Comparison of ENCODE assay signal across 10 cellular contexts in genomic region chr7:37920305-37920618, GRCh38. TPM values are rescaled to one million over a fixed set of nuclear protein-coding genes. Genes with fewer than 3 reads are reported as not detected.
A peak's percentile ranks its signal among the peaks of the same experiment; 100 is the strongest.
DNase-seq lines count a peak whose midpoint lies in the region; ATAC-seq, FAIRE-seq and TF ChIP-seq lines count a peak whose summit lies in the region.
"Had no signal": no experiment of that assay in that cellular context is flagged by ENCODE, and none has a peak within 500 bp of the region (broad histone marks: within the 10 kb centered on the region; RNA-seq: fewer than 3 reads in every experiment).

No MANE protein-coding gene starts in this region.

- H3K9ac ChIP-seq in SK-N-SH: peak overlapping the region; percentile 69; the same call in 1 of the 2 replicates

- peaks cover 29% of the 10 kb centered on the region; the same call in 1 of the 2 replicates for H3K27me3 ChIP-seq in SK-N-SH (ENCODE audit: insufficient read depth)
- H3K27me3 ChIP-seq in kidney epithelial cell (ENCODE audit: control insufficient read depth, insufficient read depth, low read length): peaks cover 7% of the 10 kb centered on the region

- peaks cover 12% of the 10 kb centered on the region for H3K4me1 Mint-ChIP-seq in activated T-helper 2 cell treated with anti-CD3 and anti-CD28 coated beads, Interferon-gamma antibody, Interleukin-2, Interleukin-4, amounts not matched to agents 10 μg/mL and 5 μg/mL and 100 μg/mL, durations not matched to agents 14 hours and 24 hours and 36 hours (ENCODE audit: low read depth)
- peaks cover 28% of the 10 kb centered on the region for H3K4me1 Mint-ChIP-seq in stimulated activated naive CD8-positive, alpha-beta T cell treated with anti-CD3 and anti-CD28 coated beads, Interleukin-15, amount 100 ng/mL, for 72 hours

- no peak for TF ChIP-seq RAD21 in SK-N-SH (IDR thresholded peaks at IDR 0.05; ENCODE audit: low read length)

- peak overlapping the region; percentile 67 for H3K4me3 Mint-ChIP-seq in activated T-helper 2 cell treated with anti-CD3 and anti-CD28 coated beads, Interferon-gamma antibody, Interleukin-2, Interleukin-4, amounts not matched to agents 10 μg/mL and 5 μg/mL and 100 μg/mL, durations not matched to agents 14 hours and 24 hours and 36 hours (ENCODE audit: low read depth)
- H3K4me3 Mint-ChIP-seq in stimulated activated naive CD8-positive, alpha-beta T cell treated with anti-CD3 and anti-CD28 coated beads, Interleukin-15, amount 100 ng/mL, for 72 hours: peak overlapping the region; percentile 74 to 84

- DNase-seq in SK-N-SH (no peak), kidney epithelial cell (ENCODE audit: low read depth) (no peak), frontal cortex (ENCODE audit: low spot score in 2 of 2) (no peak), NOMO-1 treated with dmso at 0.1 percent for 144 hours (lab: John Stamatoyannopoulos, UW; ENCODE audit: unreplicated experiment) (no peak)
- no peak for DNase-seq in activated T-helper 2 cell treated with anti-CD3 and anti-CD28 coated beads, Interferon-gamma antibody, Interleukin-2, Interleukin-4, amounts not matched to agents 10 μg/mL and 5 μg/mL and 100 μg/mL, durations not matched to agents 14 hours and 24 hours and 36 hours (ENCODE audit: low spot score)
- no peak for DNase-seq in stimulated activated naive CD8-positive, alpha-beta T cell treated with anti-CD3 and anti-CD28 coated beads, Interleukin-15, amount 100 ng/mL, for 72 hours

- no peaks in the 10 kb centered on the region for H3K9me2 ChIP-seq in SK-N-SH

- H3K4me1 ChIP-seq in SK-N-SH (ENCODE audit: control insufficient read depth in 1 of 2, insufficient read depth in 2 of 2, low read depth in 1 of 2, low read length in 1 of 2): peaks cover 0 to 30% of the 10 kb centered on the region in 2 experiments; a peak in 2 of 4 replicates

- no peaks in the 10 kb centered on the region for H3K9me3 Mint-ChIP-seq in activated T-helper 2 cell treated with anti-CD3 and anti-CD28 coated beads, Interferon-gamma antibody, Interleukin-2, Interleukin-4, amounts not matched to agents 10 μg/mL and 5 μg/mL and 100 μg/mL, durations not matched to agents 14 hours and 24 hours and 36 hours
- no peaks in the 10 kb centered on the region for H3K9me3 Mint-ChIP-seq in stimulated activated naive CD8-positive, alpha-beta T cell treated with anti-CD3 and anti-CD28 coated beads, Interleukin-15, amount 100 ng/mL, for 72 hours

- 33% methylated on average over 6 of the region's 7 CpGs for WGBS in SK-N-SH (ENCODE audit: low lambda C conversion rate)

- CTCF ChIA-PET in SK-N-SH (lab: Yijun Ruan, JAX): interaction anchor here (0.6 to 16.2 kb wide), 32 partner anchors 9 to 684 kb away, joined by 3 to 280 read pairs (median 3); no protein-coding TSS in a partner anchor

- peak overlapping the region; percentile 92 for H2AFZ ChIP-seq in SK-N-SH (ENCODE audit: low read depth)

- H3F3A ChIP-seq in SK-N-SH (replicated peaks; ENCODE audit: insufficient read depth): no peaks in the 10 kb centered on the region

- no peak for FAIRE-seq in frontal cortex (lab: Jason Lieb, UNC)

- no peak overlapping the region for H3K27ac Mint-ChIP-seq in activated T-helper 2 cell treated with anti-CD3 and anti-CD28 coated beads, Interferon-gamma antibody, Interleukin-2, Interleukin-4, amounts not matched to agents 10 μg/mL and 5 μg/mL and 100 μg/mL, durations not matched to agents 14 hours and 24 hours and 36 hours
- no peak overlapping the region for H3K27ac Mint-ChIP-seq in stimulated activated naive CD8-positive, alpha-beta T cell treated with anti-CD3 and anti-CD28 coated beads, Interleukin-15, amount 100 ng/mL, for 72 hours

- H3K27me3 Mint-ChIP-seq in activated T-helper 2 cell treated with anti-CD3 and anti-CD28 coated beads, Interferon-gamma antibody, Interleukin-2, Interleukin-4, amounts not matched to agents 10 μg/mL and 5 μg/mL and 100 μg/mL, durations not matched to agents 14 hours and 24 hours and 36 hours (ENCODE audit: low read depth): peaks cover 67% of the 10 kb centered on the region
- H3K27me3 Mint-ChIP-seq in stimulated activated naive CD8-positive, alpha-beta T cell treated with anti-CD3 and anti-CD28 coated beads, Interleukin-15, amount 100 ng/mL, for 72 hours: peaks cover 70% of the 10 kb centered on the region

- no peaks in the 10 kb centered on the region for H3K36me3 Mint-ChIP-seq in activated T-helper 2 cell treated with anti-CD3 and anti-CD28 coated beads, Interferon-gamma antibody, Interleukin-2, Interleukin-4, amounts not matched to agents 10 μg/mL and 5 μg/mL and 100 μg/mL, durations not matched to agents 14 hours and 24 hours and 36 hours (ENCODE audit: low read depth)

- peaks cover 6% of the 10 kb centered on the region; the same call in 1 of the 2 replicates for H3K79me2 ChIP-seq in SK-N-SH (ENCODE audit: insufficient read depth)

- H3K27ac ChIP-seq in SK-N-SH (ENCODE audit: low read depth in 2 of 2, low read length in 1 of 2): peak overlapping the region; percentile 34 to 94

- no peaks in the 10 kb centered on the region for H3K9me3 ChIP-seq in SK-N-SH

- H3K4me3 ChIP-seq in SK-N-SH (ENCODE audit: low read depth in 2 of 2, low read length in 1 of 2): peak overlapping the region; percentile 74 to 94
- peak overlapping the region; percentile 82 for H3K4me3 ChIP-seq in kidney epithelial cell (ENCODE audit: low read depth, low read length)

- POLR2A ChIA-PET in SK-N-SH (lab: Yijun Ruan, JAX): interaction anchor here (1.6 kb wide), 1 partner anchor 115 kb away, joined by 3 read pairs; no protein-coding TSS in a partner anchor

- peak overlapping the region; percentile 89 for H3K4me2 ChIP-seq in SK-N-SH

- no peaks in the 10 kb centered on the region for H3K36me3 ChIP-seq in SK-N-SH (replicated peaks in 1 of 2; ENCODE audit: control insufficient read depth in 1 of 2, insufficient read depth in 2 of 2, low read length in 1 of 2)
- no peaks in the 10 kb centered on the region for H3K36me3 ChIP-seq in kidney epithelial cell (ENCODE audit: control insufficient read depth, insufficient read depth, low read length)

- TF ChIP-seq CTCF in SK-N-SH (IDR thresholded peaks at IDR 0.05) (no peak), kidney epithelial cell (IDR thresholded peaks at IDR 0.05; ENCODE audit: insufficient read depth, low read length, poor library complexity, severe bottlenecking) (no peak)

- no peaks in the 10 kb centered on the region for H4K20me1 ChIP-seq in SK-N-SH (ENCODE audit: insufficient read depth)

- intact Hi-C loops in activated T-helper 2 cell treated with anti-CD3 and anti-CD28 coated beads, Interferon-gamma antibody, Interleukin-2, Interleukin-4, amounts not matched to agents 10 μg/mL and 5 μg/mL and 100 μg/mL, durations not matched to agents 14 hours and 24 hours and 36 hours (cut with micrococcal nuclease): no loop called here

- TF ChIP-seq EP300 in SK-N-SH (IDR thresholded peaks at IDR 0.05; ENCODE audit: borderline replicate concordance in 1 of 2, low read depth in 1 of 2, low read length in 1 of 2): no peak; a peak in 1 of 4 replicates

- ATAC-seq in SK-N-SH treated with all-trans-retinoic acid at 6 μM for 48 hours: no peak
- ATAC-seq in stimulated activated naive CD8-positive, alpha-beta T cell treated with anti-CD3 and anti-CD28 coated beads, Interleukin-15, amount 100 ng/mL, for 72 hours: no peak
- ATAC-seq in GM19467 (IDR thresholded peaks at IDR 0.05; ENCODE audit: unreplicated experiment): no peak

TF ChIP-seq in SK-N-SH, 30 proteins besides CTCF, POLR2A, EP300 and RAD21:
- TF ChIP-seq, protein P1, sequence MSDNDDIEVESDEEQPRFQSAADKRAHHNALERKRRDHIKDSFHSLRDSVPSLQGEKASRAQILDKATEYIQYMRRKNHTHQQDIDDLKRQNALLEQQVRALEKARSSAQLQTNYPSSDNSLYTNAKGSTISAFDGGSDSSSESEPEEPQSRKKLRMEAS (IDR thresholded peaks at IDR 0.05; ENCODE audit: low read depth): 0 out of 2 replicates have a peak, but pooled peaks have one; percentile 37
- TF ChIP-seq SMC3 (IDR thresholded peaks at IDR 0.05; ENCODE audit: low read depth, low read length) (no peak), SIN3A (IDR thresholded peaks at IDR 0.05; ENCODE audit: borderline replicate concordance, low read depth, low read length) (no peak), GABPA (IDR thresholded peaks at IDR 0.05; ENCODE audit: low read depth) (peak; percentile 46), MXI1 (IDR thresholded peaks at IDR 0.05; ENCODE audit: low read depth, low read length) (peak; percentile 46; the same call in 1 of the 2 replicates)
TF ChIP-seq in SK-N-SH: peak in this region for 3.

TF ChIP-seq in SK-N-SH treated with all-trans-retinoic acid at 6 μM for 48 hours, 23 proteins besides CTCF, POLR2A, EP300 and RAD21 (continues in another document):
- TF ChIP-seq RARB (CRISPR knock-in tag; IDR thresholded peaks at IDR 0.05) (no peak), PPARA (CRISPR knock-in tag; IDR thresholded peaks at IDR 0.05; ENCODE audit: borderline replicate concordance) (no peak), ZNF8 (CRISPR knock-in tag; IDR thresholded peaks at IDR 0.05) (no peak), PATZ1 (CRISPR knock-in tag; IDR thresholded peaks at IDR 0.05; ENCODE audit: borderline replicate concordance) (no peak)

RNA-seq across cellular contexts. Expression of gene EPDR1, which starts 0.2 kb away (rescaled TPM):
- polyA plus RNA-seq in SK-N-SH (2012; rRNA removed): 7.4 and 10.9 TPM in 2 replicates
- polyA plus RNA-seq in SK-N-SH (2012; cell fraction: cytosol; rRNA removed): 10.4 and 11.6 TPM in 2 replicates
- polyA plus RNA-seq in SK-N-SH (2012; cell fraction: nucleus; rRNA removed): 6.5 and 8.3 TPM in 2 replicates
- 0.62 and 1.1 TPM in 2 replicates for total RNA-seq in activated T-helper 2 cell treated with anti-CD3 and anti-CD28 coated beads, Interferon-gamma antibody, Interleukin-2, Interleukin-4, amounts not matched to agents 10 μg/mL and 5 μg/mL and 100 μg/mL, durations not matched to agents 14 hours and 24 hours and 36 hours
- total RNA-seq in kidney epithelial cell (26.4 and 44.1 TPM in 2 replicates), frontal cortex (20.0 TPM)

RNA-seq across cellular contexts. Expression of gene SFRP4, which starts 3.6 kb away (rescaled TPM):
- 0.03 TPM in 1 of 2 replicates, not detected in the other for polyA plus RNA-seq in SK-N-SH (2012; rRNA removed)
- 0.04 TPM in 1 of 2 replicates, not detected in the other for polyA plus RNA-seq in SK-N-SH (2012; cell fraction: cytosol; rRNA removed)
- 0.04 and 0.05 TPM in 2 replicates for polyA plus RNA-seq in SK-N-SH (2012; cell fraction: nucleus; rRNA removed)
- total RNA-seq in activated T-helper 2 cell treated with anti-CD3 and anti-CD28 coated beads, Interferon-gamma antibody, Interleukin-2, Interleukin-4, amounts not matched to agents 10 μg/mL and 5 μg/mL and 100 μg/mL, durations not matched to agents 14 hours and 24 hours and 36 hours: not detected in 2 replicates
- total RNA-seq in kidney epithelial cell: 0.21 TPM in 1 of 2 replicates, not detected in the other
- 1.2 TPM for total RNA-seq in frontal cortex
- total RNA-seq: A172, SK-MEL-5 had no signal
